Comparison of ENCODE assay signal across 15 cellular contexts in genomic region chr16:76577003-76577402, GRCh38.
DNase-seq lines count a peak whose midpoint lies in the region; ATAC-seq and TF ChIP-seq lines count a peak whose summit lies in the region.
"Had no signal": no experiment of that assay in that cellular context is flagged by ENCODE, and none has a peak within 500 bp of the region (broad histone marks: within the 10 kb centered on the region; RNA-seq: fewer than 3 reads in every experiment).

No MANE protein-coding gene starts in this region.

- H3K27me3 Mint-ChIP-seq in progenitor cell of endocrine pancreas, result no peaks in the 10 kb centered on the region
- H3K27me3 Mint-ChIP-seq in activated T-cell treated with anti-CD3 and anti-CD28 coated beads, Interleukin-2, amount 50 U/mL, for 4 hours (ENCODE audit: low read depth), result no peaks in the 10 kb centered on the region

- peak overlapping the region; percentile 23 for H3K27ac Mint-ChIP-seq in progenitor cell of endocrine pancreas

- H3K9me3 ChIP-seq in heart left ventricle, result no peaks in the 10 kb centered on the region
- H3K9me3 ChIP-seq: esophagus muscularis mucosa, MG63 had no signal

- peak; percentile 72 for ATAC-seq in GM21576 (IDR thresholded peaks at IDR 0.05; ENCODE audit: unreplicated experiment)
- peak; percentile 67 for ATAC-seq in HG03135 (IDR thresholded peaks at IDR 0.05; ENCODE audit: unreplicated experiment)
- no peak for ATAC-seq in activated T-cell treated with anti-CD3 and anti-CD28 coated beads, Interleukin-2, amount 50 U/mL, for 4 hours
- no peak for ATAC-seq in heart left ventricle

- TF ChIP-seq CTCF in progenitor cell of endocrine pancreas (IDR thresholded peaks at IDR 0.05; ENCODE audit: unreplicated experiment) (no peak), heart left ventricle (IDR thresholded peaks at IDR 0.05) (no peak)

- no peaks in the 10 kb centered on the region for H3K36me3 ChIP-seq in heart left ventricle
- H3K36me3 ChIP-seq: esophagus muscularis mucosa, MG63 had no signal

- no peak overlapping the region for H3K4me3 Mint-ChIP-seq in progenitor cell of endocrine pancreas (ENCODE audit: low read depth)
- no peak overlapping the region for H3K4me3 Mint-ChIP-seq in activated T-cell treated with anti-CD3 and anti-CD28 coated beads, Interleukin-2, amount 50 U/mL, for 4 hours
- H3K4me3 Mint-ChIP-seq: neural crest cell had no signal

- no peaks in the 10 kb centered on the region for H3K36me3 Mint-ChIP-seq in progenitor cell of endocrine pancreas (ENCODE audit: insufficient read depth)
- H3K36me3 Mint-ChIP-seq in activated T-cell treated with anti-CD3 and anti-CD28 coated beads, Interleukin-2, amount 50 U/mL, for 4 hours (ENCODE audit: insufficient read depth), result no peaks in the 10 kb centered on the region

- DNase-seq in NCI-H1092 treated with DMSO at 0.1 percent for 48 hours (lab: John Stamatoyannopoulos, UW) (peak; percentile 32), NCI-H1092 (lab: John Stamatoyannopoulos, UW) (no peak), progenitor cell of endocrine pancreas (ENCODE audit: low spot score, unreplicated experiment) (no peak), globus pallidus (ENCODE audit: low spot score) (no peak), heart left ventricle (no peak)
- no peak for DNase-seq in activated T-cell treated with anti-CD3 and anti-CD28 coated beads, Interleukin-2, amount 50 U/mL, for 4 hours
- DNase-seq: activated T-cell treated with anti-CD3 and anti-CD28 coated beads for 4 hours, EL, MG63, OCI-M1 had no signal

- 63 to 74% (median 66%) methylated on average over 4 of the region's 4 CpGs for WGBS in heart left ventricle, 4 donors

- intact Hi-C loops in heart left ventricle (cut with DNase I), result no loop called here

- peaks cover 17% of the 10 kb centered on the region for H3K4me1 Mint-ChIP-seq in progenitor cell of endocrine pancreas (ENCODE audit: low read depth)
- H3K4me1 Mint-ChIP-seq in activated T-cell treated with anti-CD3 and anti-CD28 coated beads, Interleukin-2, amount 50 U/mL, for 4 hours (ENCODE audit: low read depth), result no peaks in the 10 kb centered on the region
- H3K4me1 Mint-ChIP-seq: neural crest cell had no signal

- no peaks in the 10 kb centered on the region for H3K4me1 ChIP-seq in heart left ventricle
- H3K4me1 ChIP-seq: esophagus muscularis mucosa had no signal

- no peak overlapping the region for H3K4me3 ChIP-seq in heart left ventricle
- H3K4me3 ChIP-seq: esophagus muscularis mucosa, MG63 had no signal

- no peak for TF ChIP-seq POLR2A in heart left ventricle (IDR thresholded peaks at IDR 0.05)

- no peaks in the 10 kb centered on the region for H3K27me3 ChIP-seq in heart left ventricle
- H3K27me3 ChIP-seq: esophagus muscularis mucosa, MG63 had no signal

- peaks cover 5% of the 10 kb centered on the region for H3K9me3 Mint-ChIP-seq in progenitor cell of endocrine pancreas (ENCODE audit: low read depth)
- peaks cover 3% of the 10 kb centered on the region for H3K9me3 Mint-ChIP-seq in activated T-cell treated with anti-CD3 and anti-CD28 coated beads, Interleukin-2, amount 50 U/mL, for 4 hours

- H3K27ac ChIP-seq in heart left ventricle, result no peak overlapping the region
- H3K27ac ChIP-seq: 22Rv1, esophagus muscularis mucosa had no signal

Comparison
In these comparisons a context has a peak if more than half of its experiments do, and no peak if none do; other contexts are left out.
1. ATAC-seq: peak in GM21576 (single experiment) and HG03135 (single experiment); none in activated T-cell treated with anti-CD3 and anti-CD28 coated beads, Interleukin-2, amount 50 U/mL, for 4 hours (0 of 2) and heart left ventricle (0 of 4).